ENCODE assay signal across 15 cellular contexts in genomic region chr10:133349577-133350011, GRCh38. TPM values are rescaled to one million over a fixed set of nuclear protein-coding genes. Genes with fewer than 3 reads are reported as not detected.
"Had no signal": no experiment of that assay in that cellular context is flagged by ENCODE, and none has a peak within 500 bp of the region (broad histone marks: within the 10 kb centered on the region; RNA-seq: fewer than 3 reads in every experiment).

No MANE protein-coding gene starts in this region.

- ATAC-seq: activated CD8-positive, alpha-beta T cell treated with anti-CD3 and anti-CD28 coated beads for 36 hours; esophagus mucosa had no signal

- H3K4me1 ChIP-seq: thyroid gland, uterus had no signal

- FAIRE-seq: astrocyte, endometrium, small intestine had no signal

- H3K9me3 ChIP-seq: neutrophil, thyroid gland, uterus had no signal

- H3K27me3 ChIP-seq: uterus had no signal

- H3K36me3 ChIP-seq: neutrophil, thyroid gland, uterus had no signal

- DNase-seq: activated CD4-positive, alpha-beta T cell treated with anti-CD3 and anti-CD28 coated beads for 4 hours; activated CD8-positive, alpha-beta memory T cell treated with anti-CD3 and anti-CD28 coated beads, Interleukin-2, amount 50 U/mL, for 4 hours; activated CD8-positive, alpha-beta T cell treated with anti-CD3 and anti-CD28 coated beads for 36 hours; activated naive CD4-positive, alpha-beta T cell; naive B cell; retina; small intestine; thyroid gland; uterus had no signal

- H3K27ac ChIP-seq: neutrophil, thyroid gland, uterus had no signal

- H3K4me3 ChIP-seq: lung, thyroid gland, uterus had no signal

RNA-seq across cellular contexts. Expression of gene PRAP1, which starts 2.4 kb away (rescaled TPM):
- total RNA-seq: activated CD8-positive, alpha-beta T cell treated with anti-CD3 and anti-CD28 coated beads for 36 hours; activated T-helper 1 cell treated with anti-CD3 and anti-CD28 coated beads, Interleukin-12 subunit alpha, Interleukin-12 subunit beta, Interleukin-2, Interleukin-4 antibody, amounts not matched to agents 30 ng/mL and 10 ng/mL and 1 ng/mL, durations not matched to agents 14 hours and 24 hours and 36 hours; astrocyte; esophagus mucosa; thyroid gland; uterus had no signal
- polyA plus RNA-seq: lung had no signal

RNA-seq across cellular contexts. Expression of gene CALY, which starts 12.9 kb away (rescaled TPM):
- total RNA-seq: activated CD8-positive, alpha-beta T cell treated with anti-CD3 and anti-CD28 coated beads for 36 hours; activated T-helper 1 cell treated with anti-CD3 and anti-CD28 coated beads, Interleukin-12 subunit alpha, Interleukin-12 subunit beta, Interleukin-2, Interleukin-4 antibody, amounts not matched to agents 30 ng/mL and 10 ng/mL and 1 ng/mL, durations not matched to agents 14 hours and 24 hours and 36 hours; esophagus mucosa; lung had no signal
- polyA plus RNA-seq: lung had no signal
